ENCODE assay signal across 24 cellular contexts in the genomic region with DNA sequence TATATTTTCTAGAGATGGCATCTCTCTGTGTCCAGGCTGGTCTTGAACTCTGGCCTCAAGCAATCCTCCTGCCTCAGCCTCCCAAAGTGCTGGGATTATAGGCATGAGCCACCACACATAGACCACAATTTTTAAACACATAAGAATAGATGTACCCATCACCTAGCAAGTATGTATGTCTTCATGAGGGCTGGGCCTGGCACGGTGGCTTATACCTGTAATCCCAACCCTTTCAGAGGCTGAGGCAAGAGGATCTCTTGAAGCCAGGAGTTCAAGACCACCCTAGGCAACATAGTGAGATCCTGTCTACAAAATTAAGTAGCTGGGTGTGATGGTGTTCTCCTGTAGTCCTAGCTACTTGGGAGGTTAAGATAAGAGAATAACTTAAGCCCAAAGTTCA.
"Had no signal": no experiment of that assay in that cellular context is flagged by ENCODE, and none has a peak within 500 bp of the region (broad histone marks: within the 10 kb centered on the region; RNA-seq: fewer than 3 reads in every experiment).

No MANE protein-coding gene starts in this region.

- H3K4me2 ChIP-seq: hepatocyte, neural progenitor cell had no signal

- H3K4me1 Mint-ChIP-seq: memory B cell; naive thymus-derived CD4-positive, alpha-beta T cell had no signal

- H3K4me1 ChIP-seq: esophagus muscularis mucosa, foreskin keratinocyte, gastroesophageal sphincter, heart left ventricle, prostate gland, right atrium auricular region, sigmoid colon, tibial nerve, upper lobe of left lung had no signal

- H3K4me3 Mint-ChIP-seq: memory B cell; naive thymus-derived CD4-positive, alpha-beta T cell; nephron; neural progenitor cell; stimulated activated memory B cell treated with anti-CD40 and anti-IgM and Interleukin-4, amounts not matched to agents 10 μg/mL and 1 μg/mL and 100 μg/mL, for 72 hours; stimulated activated naive CD8-positive, alpha-beta T cell treated with anti-CD3 and anti-CD28 coated beads, Interleukin-15, Interleukin-2, amounts not matched to agents 100 ng/mL and 50 ng/mL, for 24 hours had no signal

- H3K27ac Mint-ChIP-seq: memory B cell; naive thymus-derived CD4-positive, alpha-beta T cell; nephron; neural progenitor cell; stimulated activated memory B cell treated with anti-CD40 and anti-IgM and Interleukin-4, amounts not matched to agents 10 μg/mL and 1 μg/mL and 100 μg/mL, for 72 hours; stimulated activated naive CD8-positive, alpha-beta T cell treated with anti-CD3 and anti-CD28 coated beads, Interleukin-15, Interleukin-2, amounts not matched to agents 100 ng/mL and 50 ng/mL, for 24 hours had no signal

- H3K79me2 ChIP-seq: hepatocyte had no signal

- H3K9me3 ChIP-seq: esophagus muscularis mucosa, gastroesophageal sphincter, heart left ventricle, prostate gland, right atrium auricular region, sigmoid colon, thoracic aorta, tibial nerve, upper lobe of left lung had no signal

- ATAC-seq: foreskin keratinocyte; gastroesophageal sphincter; heart left ventricle; left lobe of liver; naive thymus-derived CD4-positive, alpha-beta T cell; stimulated activated memory B cell treated with anti-CD40 and anti-IgM and Interleukin-4, amounts not matched to agents 10 μg/mL and 1 μg/mL and 100 μg/mL, for 72 hours had no signal

- DNase-seq: effector CD8-positive, alpha-beta T cell; foreskin keratinocyte; heart left ventricle; kidney; midbrain; naive thymus-derived CD4-positive, alpha-beta T cell; sigmoid colon; stimulated activated CD4-positive, alpha-beta T cell treated with anti-CD3 and anti-CD28 coated beads, Interleukin-2, amount 100 ng/mL, for 24 hours; stimulated activated CD4-positive, alpha-beta T cell treated with anti-CD3 and anti-CD28 coated beads, Interleukin-4, amount 100 ng/mL, for 24 hours; upper lobe of left lung had no signal

- H3K27ac ChIP-seq: esophagus muscularis mucosa, foreskin keratinocyte, gastroesophageal sphincter, heart left ventricle, hepatocyte, neural progenitor cell, prostate gland, right atrium auricular region, sigmoid colon, thoracic aorta, tibial nerve, upper lobe of left lung had no signal

- H3K4me3 ChIP-seq: esophagus muscularis mucosa, gastroesophageal sphincter, heart left ventricle, hepatocyte, lung, neural progenitor cell, prostate gland, right atrium auricular region, sigmoid colon, thoracic aorta, tibial nerve, upper lobe of left lung had no signal

- H3K27me3 Mint-ChIP-seq: memory B cell; naive thymus-derived CD4-positive, alpha-beta T cell; stimulated activated memory B cell treated with anti-CD40 and anti-IgM and Interleukin-4, amounts not matched to agents 10 μg/mL and 1 μg/mL and 100 μg/mL, for 72 hours; stimulated activated naive CD8-positive, alpha-beta T cell treated with anti-CD3 and anti-CD28 coated beads, Interleukin-15, Interleukin-2, amounts not matched to agents 100 ng/mL and 50 ng/mL, for 24 hours had no signal

- H3K9ac ChIP-seq: neural progenitor cell had no signal

- H3K27me3 ChIP-seq: esophagus muscularis mucosa, foreskin keratinocyte, gastroesophageal sphincter, heart left ventricle, hepatocyte, neural progenitor cell, right atrium auricular region, sigmoid colon, tibial nerve, upper lobe of left lung had no signal

- H3K9me3 Mint-ChIP-seq: memory B cell; naive thymus-derived CD4-positive, alpha-beta T cell; nephron; neural progenitor cell; stimulated activated memory B cell treated with anti-CD40 and anti-IgM and Interleukin-4, amounts not matched to agents 10 μg/mL and 1 μg/mL and 100 μg/mL, for 72 hours; stimulated activated naive CD8-positive, alpha-beta T cell treated with anti-CD3 and anti-CD28 coated beads, Interleukin-15, Interleukin-2, amounts not matched to agents 100 ng/mL and 50 ng/mL, for 24 hours had no signal

- H2AFZ ChIP-seq: hepatocyte, neural progenitor cell had no signal
